Comparison of ENCODE assay signal across 9 cellular contexts in the genomic region with DNA sequence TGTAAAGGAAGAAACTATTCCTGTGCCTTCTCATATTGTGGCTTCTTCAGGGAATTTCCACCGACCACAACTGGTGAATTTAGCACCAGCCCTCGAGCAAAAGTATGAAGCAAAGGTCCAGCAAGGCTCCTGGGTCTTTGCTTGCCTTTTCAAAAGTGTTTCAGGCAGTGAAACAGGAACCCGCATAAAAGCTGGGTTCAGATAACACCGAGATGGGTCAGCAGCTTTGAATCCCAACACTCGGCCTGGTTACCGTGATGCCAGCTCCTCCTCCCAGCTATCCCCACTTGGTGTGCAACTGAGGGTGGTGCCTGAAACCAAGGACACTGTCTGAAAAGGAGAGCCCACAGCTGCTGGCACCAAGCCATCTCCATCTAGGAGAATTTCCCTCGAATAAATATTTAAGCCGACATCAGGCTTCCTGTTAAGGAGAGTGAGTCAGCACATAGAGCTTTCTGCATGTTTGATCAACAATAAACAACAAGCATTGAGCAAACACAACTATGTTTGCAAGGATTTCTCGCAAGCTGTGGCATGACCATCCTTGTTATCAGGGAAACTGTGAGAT.
A peak's percentile ranks its signal among the peaks of the same experiment; 100 is the strongest.
DNase-seq lines count a peak whose midpoint lies in the region; ATAC-seq and TF ChIP-seq lines count a peak whose summit lies in the region.
"Had no signal": no experiment of that assay in that cellular context is flagged by ENCODE, and none has a peak within 500 bp of the region (broad histone marks: within the 10 kb centered on the region; RNA-seq: fewer than 3 reads in every experiment).

No MANE protein-coding gene starts in this region.

- no peak overlapping the region for H3K4me3 Mint-ChIP-seq in stimulated activated effector memory CD8-positive, alpha-beta T cell treated with anti-CD3 and anti-CD28 coated beads, Interleukin-12 subunit alpha, Interleukin-12 subunit beta, amount 100 ng/mL, for 72 hours
- H3K4me3 Mint-ChIP-seq: activated B cell treated with CpG ODN at 0.5 μM for 24 hours had no signal

- H3K4me3 ChIP-seq in ACC112 (ENCODE audit: low read depth, low read length): no peak overlapping the region
- H3K4me3 ChIP-seq in astrocyte of the spinal cord (ENCODE audit: low read depth, low read length): no peak overlapping the region

- peaks cover 30% of the 10 kb centered on the region for H3K4me1 ChIP-seq in ACC112 (ENCODE audit: control insufficient read depth, insufficient read depth, low read length, unreplicated experiment)

- no peaks in the 10 kb centered on the region for H3K79me2 ChIP-seq in ACC112 (ENCODE audit: control insufficient read depth, insufficient read depth, low read length, unreplicated experiment)

- DNase-seq in LoVo (ENCODE audit: low spot score): peak; percentile 63
- DNase-seq in astrocyte of the spinal cord (ENCODE audit: low read depth, low spot score): peak; percentile 81
- peak; percentile 48 for DNase-seq in left lobe of liver (ENCODE audit: low spot score)
- no peak for DNase-seq in activated effector memory CD4-positive, alpha-beta T cell treated with anti-CD3 and anti-CD28 coated beads, Interleukin-2, amount 50 U/mL, for 16 hours
- DNase-seq in stimulated activated effector memory CD8-positive, alpha-beta T cell treated with anti-CD3 and anti-CD28 coated beads, Interleukin-12 subunit alpha, Interleukin-12 subunit beta, amount 100 ng/mL, for 72 hours (ENCODE audit: low spot score in 2 of 2): no peak
- DNase-seq: activated B cell treated with CpG ODN at 0.5 μM for 24 hours had no signal

- peak overlapping the region; percentile 93 for H3K27ac ChIP-seq in ACC112 (ENCODE audit: low read depth, low read length)

- H3K36me3 ChIP-seq in ACC112 (ENCODE audit: insufficient read depth, low read length): peaks cover 13% of the 10 kb centered on the region

- no peaks in the 10 kb centered on the region for H3K27me3 ChIP-seq in ACC112 (ENCODE audit: insufficient read depth, low read length)

- H3K4me1 Mint-ChIP-seq in stimulated activated effector memory CD8-positive, alpha-beta T cell treated with anti-CD3 and anti-CD28 coated beads, Interleukin-12 subunit alpha, Interleukin-12 subunit beta, amount 100 ng/mL, for 72 hours: no peaks in the 10 kb centered on the region
- H3K4me1 Mint-ChIP-seq: activated B cell treated with CpG ODN at 0.5 μM for 24 hours had no signal

- ATAC-seq in left lobe of liver (peak; percentile 41), GM18873 (IDR thresholded peaks at IDR 0.05; ENCODE audit: low FRiP score, unreplicated experiment) (no peak), GM21360 (IDR thresholded peaks at IDR 0.05; ENCODE audit: unreplicated experiment) (no peak)
- no peak for ATAC-seq in stimulated activated effector memory CD8-positive, alpha-beta T cell treated with anti-CD3 and anti-CD28 coated beads, Interleukin-12 subunit alpha, Interleukin-12 subunit beta, amount 100 ng/mL, for 72 hours

- no peak for TF ChIP-seq CTCF in astrocyte of the spinal cord (IDR thresholded peaks at IDR 0.05; ENCODE audit: low read depth, low read length)

- in situ Hi-C loops in astrocyte of the spinal cord (cut with HindIII; ENCODE audit: low sequenced_read_pairs): no loop called here

- H2AFZ ChIP-seq in ACC112 (ENCODE audit: low read length, unreplicated experiment): no peak overlapping the region

- H3K27ac Mint-ChIP-seq in stimulated activated effector memory CD8-positive, alpha-beta T cell treated with anti-CD3 and anti-CD28 coated beads, Interleukin-12 subunit alpha, Interleukin-12 subunit beta, amount 100 ng/mL, for 72 hours: no peak overlapping the region
- H3K27ac Mint-ChIP-seq: activated B cell treated with CpG ODN at 0.5 μM for 24 hours had no signal

- no peaks in the 10 kb centered on the region for H3K36me3 Mint-ChIP-seq in stimulated activated effector memory CD8-positive, alpha-beta T cell treated with anti-CD3 and anti-CD28 coated beads, Interleukin-12 subunit alpha, Interleukin-12 subunit beta, amount 100 ng/mL, for 72 hours

- no peaks in the 10 kb centered on the region for H3K9me3 Mint-ChIP-seq in stimulated activated effector memory CD8-positive, alpha-beta T cell treated with anti-CD3 and anti-CD28 coated beads, Interleukin-12 subunit alpha, Interleukin-12 subunit beta, amount 100 ng/mL, for 72 hours
- H3K9me3 Mint-ChIP-seq: activated B cell treated with CpG ODN at 0.5 μM for 24 hours had no signal

Comparison
In these comparisons a context has a peak if more than half of its experiments do, and no peak if none do; other contexts are left out.
1. DNase-seq: peak in LoVo (single experiment), astrocyte of the spinal cord (single experiment) and left lobe of liver (single experiment); none in activated effector memory CD4-positive, alpha-beta T cell treated with anti-CD3 and anti-CD28 coated beads, Interleukin-2, amount 50 U/mL, for 16 hours (single experiment) and stimulated activated effector memory CD8-positive, alpha-beta T cell treated with anti-CD3 and anti-CD28 coated beads, Interleukin-12 subunit alpha, Interleukin-12 subunit beta, amount 100 ng/mL, for 72 hours (0 of 2).